8 cellular contexts compared by ENCODE assay signal in genomic region chr1:209823143-209824041, GRCh38. TPM values are rescaled to one million over a fixed set of nuclear protein-coding genes. Genes with fewer than 3 reads are reported as not detected.
DNase-seq lines count a peak whose midpoint lies in the region; ATAC-seq, FAIRE-seq and TF ChIP-seq lines count a peak whose summit lies in the region.

No MANE protein-coding gene starts in this region.

- peak; percentile 86 for DNase-seq in DMS53 (lab: John Stamatoyannopoulos, UW)
- DNase-seq in NCI-H146 (lab: John Stamatoyannopoulos, UW) = peak; percentile 71
- peak; percentile 68 for DNase-seq in fibroblast of villous mesenchyme (ENCODE audit: low read depth)
- peak; percentile 87 for DNase-seq in pulmonary artery endothelial cell (ENCODE audit: low read depth, low spot score)
- DNase-seq in COR-L47 (lab: John Stamatoyannopoulos, UW) = no peak

- peak; percentile 87 for FAIRE-seq in TTC549 (lab: Jason Lieb, UNC)

- TF ChIP-seq CTCF in fibroblast of villous mesenchyme (IDR thresholded peaks at IDR 0.05; ENCODE audit: insufficient read depth, low read depth, low read length) = peak; percentile 75

- TF ChIP-seq POLR2A in GM18505 (IDR thresholded peaks at IDR 0.05; ENCODE audit: borderline replicate concordance, extremely low read depth, insufficient read depth, insufficient read length) = no peak

- ATAC-seq in GM21390 (IDR thresholded peaks at IDR 0.05; ENCODE audit: unreplicated experiment) (peak; percentile 40), GM18505 (IDR thresholded peaks at IDR 0.05; ENCODE audit: unreplicated experiment) (no peak)

- peak overlapping the region; percentile 2 for H3K4me3 ChIP-seq in fibroblast of villous mesenchyme (ENCODE audit: low read depth, low read length)

RNA-seq across cellular contexts. Expression of gene UTP25, which starts 4.4 kb away (rescaled TPM):
- total RNA-seq in fibroblast of villous mesenchyme = 10.6 and 12.1 TPM in 2 replicates
- 5.6 and 9.2 TPM in 2 replicates for total RNA-seq in pulmonary artery endothelial cell

RNA-seq across cellular contexts. Expression of gene IRF6, which starts 17.4 kb away (rescaled TPM):
- total RNA-seq in fibroblast of villous mesenchyme = under 0.01 and 0.32 TPM in 2 replicates
- 18.4 and 24.3 TPM in 2 replicates for total RNA-seq in pulmonary artery endothelial cell

RNA-seq across cellular contexts. Expression of gene C1orf74, which starts 39.0 kb away (rescaled TPM):
- total RNA-seq in fibroblast of villous mesenchyme (3.0 and 3.5 TPM in 2 replicates), pulmonary artery endothelial cell (2.7 and 4.0 TPM in 2 replicates)

Comparison
In these comparisons a context has a peak if more than half of its experiments do, and no peak if none do; other contexts are left out.
1. RNA of gene IRF6, which starts 17.4 kb away (total RNA-seq): 18.4 to 24.3 TPM in pulmonary artery endothelial cell; under 0.01 to 0.32 TPM in fibroblast of villous mesenchyme; every median in the first group is over 10 times any median in the second.